ENCODE assay signal across 1 cellular context in the genomic region with DNA sequence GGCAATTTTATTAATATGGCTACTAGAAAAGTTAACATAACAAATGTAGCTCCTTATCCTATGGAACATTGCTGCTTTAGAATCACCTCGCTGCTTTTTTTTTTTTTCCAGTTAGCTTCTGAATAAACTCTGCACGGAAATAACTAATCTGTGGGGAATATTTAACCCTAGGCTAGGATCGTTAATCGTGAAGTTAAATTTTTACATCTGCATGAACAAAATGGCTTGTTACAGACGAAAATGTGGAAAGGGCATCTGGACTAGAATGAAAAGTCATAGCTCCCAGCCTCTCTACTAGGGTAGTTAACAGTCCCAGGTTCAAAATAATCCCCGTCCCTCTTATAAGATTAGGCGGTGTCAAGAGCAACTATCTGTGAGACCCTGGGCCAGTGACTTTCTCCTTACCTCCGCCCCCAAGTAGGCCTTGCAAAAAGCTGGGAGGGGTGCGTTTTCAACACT.
TF ChIP-seq lines count a peak whose summit lies in the region.

No MANE protein-coding gene starts in this region.

TF ChIP-seq in HCT116, 20 proteins besides CTCF, POLR2A, EP300 and RAD21 (continued from another document):
- TF ChIP-seq EZH2 (IDR thresholded peaks at IDR 0.05) (no peak), SRF (IDR thresholded peaks at IDR 0.05; ENCODE audit: low read depth) (no peak), JUND (IDR thresholded peaks at IDR 0.05) (no peak), ZBTB33 (IDR thresholded peaks at IDR 0.05; ENCODE audit: extremely low read depth, insufficient replicate concordance, low read length) (no peak), CEBPB (IDR thresholded peaks at IDR 0.05; ENCODE audit: low read depth) (no peak), EGR1 (IDR thresholded peaks at IDR 0.05; ENCODE audit: low read depth) (no peak), EZH2phosphoT487 (IDR thresholded peaks at IDR 0.05; ENCODE audit: borderline replicate concordance) (no peak), ZFX (IDR thresholded peaks at IDR 0.05) (no peak), POLR2AphosphoS5 (IDR thresholded peaks at IDR 0.05; ENCODE audit: low read depth, low read length) (no peak)
- TF ChIP-seq, protein P1, sequence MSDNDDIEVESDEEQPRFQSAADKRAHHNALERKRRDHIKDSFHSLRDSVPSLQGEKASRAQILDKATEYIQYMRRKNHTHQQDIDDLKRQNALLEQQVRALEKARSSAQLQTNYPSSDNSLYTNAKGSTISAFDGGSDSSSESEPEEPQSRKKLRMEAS (IDR thresholded peaks at IDR 0.05): no peak
